In the genomic region with DNA sequence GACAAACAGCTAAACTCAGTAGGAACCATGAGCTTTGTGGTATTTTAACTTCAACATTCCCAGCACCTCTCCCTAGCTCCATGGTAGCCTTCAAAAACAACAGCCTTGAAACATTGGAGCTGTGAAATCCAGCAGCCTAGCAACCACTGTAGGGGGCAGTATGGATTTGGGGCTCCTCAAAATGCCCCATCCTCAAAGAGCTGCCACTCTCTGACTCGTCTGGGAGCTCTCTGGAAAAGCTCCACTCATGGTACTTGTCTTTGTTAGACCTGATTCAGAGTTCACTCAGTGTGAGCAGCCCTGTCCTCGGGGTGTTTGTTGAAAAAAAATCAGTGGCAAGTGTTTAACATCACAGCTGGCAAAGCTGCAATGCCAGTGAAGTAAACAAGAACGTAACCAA, we compare ENCODE assay signal across 32 cellular contexts.
A peak's percentile ranks its signal among the peaks of the same experiment; 100 is the strongest.
DNase-seq lines count a peak whose midpoint lies in the region; ATAC-seq, FAIRE-seq and TF ChIP-seq lines count a peak whose summit lies in the region.
"Had no signal": no experiment of that assay in that cellular context is flagged by ENCODE, and none has a peak within 500 bp of the region (broad histone marks: within the 10 kb centered on the region; RNA-seq: fewer than 3 reads in every experiment).

No MANE protein-coding gene starts in this region.

- H3K4me3 ChIP-seq in bronchial epithelial cell (ENCODE audit: low read depth, low read length) (no peak overlapping the region), prostate gland (no peak overlapping the region)
- H3K4me3 ChIP-seq: A549, colonic mucosa, GM23248, lower lobe of right lung, transverse colon had no signal

- 62% methylated on average over 3 of the region's 3 CpGs for WGBS in prostate gland

- DNase-seq in ELF-1 (ENCODE audit: low read depth, low spot score) (peak; percentile 7), HT1080 (ENCODE audit: low read depth) (peak; percentile 1), bronchial epithelial cell (ENCODE audit: low read depth) (peak; percentile 3), iPS-NIHi7 (ENCODE audit: extremely low spot score) (peak; percentile 37), prostate gland (ENCODE audit: low spot score) (no peak), cortex of kidney (lab: John Stamatoyannopoulos, UW) (no peak), amygdala (lab: John Stamatoyannopoulos, UW) (no peak)
- DNase-seq: activated CD4-positive, alpha-beta T cell treated with anti-CD3 and anti-CD28 coated beads for 4 hours; activated CD8-positive, alpha-beta T cell treated with anti-CD3 and anti-CD28 coated beads, Interleukin-2, amount 10 ng/mL, durations not matched to agents 7 days and 5 days; AML-193; Calu3; CD4-positive, CD25-positive, alpha-beta regulatory T cell; colonic mucosa; effector memory CD4-positive, alpha-beta T cell; erythroblast; GM23248; KG1; kidney glomerular epithelial cell; lower lobe of right lung; MM.1S; naive thymus-derived CD8-positive, alpha-beta T cell; NCI-H1930; NCI-H510A treated with DMSO at 0.1 percent for 48 hours; NK-92 treated with Interleukin-12 subunit alpha and Interleukin-12 subunit beta, amount 100 ng/mL, for 24 hours; PC-3; stimulated activated CD4-positive, alpha-beta T cell treated with anti-CD3 and anti-CD28 coated beads, Interleukin-15, amount 100 ng/mL, for 24 hours; transverse colon had no signal

- H3K36me3 ChIP-seq in bronchial epithelial cell (ENCODE audit: control insufficient read depth, insufficient read depth, low read length) (no peaks in the 10 kb centered on the region), prostate gland (no peaks in the 10 kb centered on the region)
- H3K36me3 ChIP-seq: colonic mucosa, lower lobe of right lung, transverse colon had no signal

- no peak for FAIRE-seq in bronchial epithelial cell (lab: Jason Lieb, UNC)
- FAIRE-seq: A549, HTR-8/SVneo had no signal

- intact Hi-C loops in prostate gland (cut with DNase I) = no loop called here

- H3K9me3 ChIP-seq in prostate gland = no peaks in the 10 kb centered on the region
- H3K9me3 ChIP-seq: A549, colonic mucosa, lower lobe of right lung, transverse colon had no signal

- TF ChIP-seq POLR2A in prostate gland (IDR thresholded peaks at IDR 0.05) = no peak

- H3K27me3 ChIP-seq in bronchial epithelial cell (ENCODE audit: control insufficient read depth, insufficient read depth, low read length) = no peaks in the 10 kb centered on the region
- no peaks in the 10 kb centered on the region for H3K27me3 ChIP-seq in prostate gland (replicated peaks; ENCODE audit: insufficient read depth)
- H3K27me3 ChIP-seq: colonic mucosa, transverse colon had no signal

- TF ChIP-seq CTCF in bronchial epithelial cell (IDR thresholded peaks at IDR 0.05; ENCODE audit: insufficient read depth, low read length, severe bottlenecking) = no peak
- no peak for TF ChIP-seq CTCF in prostate gland (IDR thresholded peaks at IDR 0.05)

- no peak overlapping the region for H3K27ac ChIP-seq in prostate gland
- H3K27ac ChIP-seq: A549, colonic mucosa, GM23248, lower lobe of right lung, transverse colon had no signal

- ATAC-seq in GM21360 (IDR thresholded peaks at IDR 0.05; ENCODE audit: unreplicated experiment) = no peak
- ATAC-seq: A549; activated CD8-positive, alpha-beta T cell treated with anti-CD3 and anti-CD28 coated beads, Interleukin-2, amount 10 ng/mL, durations not matched to agents 7 days and 5 days; activated T-helper 17 cell treated with anti-CD3 and anti-CD28 coated beads, Interleukin-2, amount 50 U/mL, for 72 hours; lower lobe of right lung; naive thymus-derived CD8-positive, alpha-beta T cell; PC-3; stimulated activated effector memory CD8-positive, alpha-beta T cell treated with anti-CD3 and anti-CD28 coated beads, Interleukin-12 subunit alpha, Interleukin-12 subunit beta, amount 100 ng/mL, for 72 hours had no signal

- H3K4me1 ChIP-seq in prostate gland (replicated peaks) = no peaks in the 10 kb centered on the region
- H3K4me1 ChIP-seq: A549, colonic mucosa, lower lobe of right lung, transverse colon had no signal

Comparison
In these comparisons a context has a peak if more than half of its experiments do, and no peak if none do; other contexts are left out.
1. DNase-seq: peak in ELF-1 (single experiment), HT1080 (single experiment), bronchial epithelial cell (single experiment) and iPS-NIHi7 (single experiment); none in prostate gland (single experiment), cortex of kidney (single experiment) and amygdala (0 of 56).